Comparison of ENCODE assay signal across 14 cellular contexts in the genomic region with DNA sequence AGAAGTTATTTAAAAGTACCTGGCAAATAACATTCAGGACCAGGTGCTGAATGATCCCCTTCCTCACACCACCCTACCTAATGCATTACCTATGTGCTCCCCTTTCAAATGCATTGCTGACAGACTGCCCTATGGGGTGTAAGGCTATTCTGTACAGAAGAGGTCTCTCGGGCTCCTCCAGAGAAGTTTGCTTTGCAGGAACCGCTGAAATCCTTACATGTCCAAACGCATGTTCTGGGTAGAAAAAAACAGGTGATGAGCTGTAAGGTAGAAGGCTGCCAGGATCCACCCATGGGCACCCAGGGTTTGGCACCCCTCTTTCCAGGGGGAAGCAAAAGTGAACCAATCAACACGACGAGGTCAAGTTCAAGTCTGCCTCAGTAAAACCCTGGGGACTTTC. TPM values are rescaled to one million over a fixed set of nuclear protein-coding genes. Genes with fewer than 3 reads are reported as not detected.
DNase-seq lines count a peak whose midpoint lies in the region; TF ChIP-seq lines count a peak whose summit lies in the region.
"Had no signal": no experiment of that assay in that cellular context is flagged by ENCODE, and none has a peak within 500 bp of the region (broad histone marks: within the 10 kb centered on the region; RNA-seq: fewer than 3 reads in every experiment).

No MANE protein-coding gene starts in this region.

- no peaks in the 10 kb centered on the region for H3K9me3 ChIP-seq in mammary epithelial cell (replicated peaks; ENCODE audit: insufficient read depth, low read length)
- H3K9me3 ChIP-seq in esophagus muscularis mucosa = no peaks in the 10 kb centered on the region
- no peaks in the 10 kb centered on the region for H3K9me3 ChIP-seq in tibial artery

- no peaks in the 10 kb centered on the region for H3K9me3 Mint-ChIP-seq in nephron
- no peaks in the 10 kb centered on the region for H3K9me3 Mint-ChIP-seq in osteocyte (ENCODE audit: unreplicated experiment)
- H3K9me3 Mint-ChIP-seq: effector memory CD8-positive, alpha-beta T cell; H9 had no signal

- H3K4me1 Mint-ChIP-seq in nephron (peaks cover 94% of the 10 kb centered on the region), osteocyte (ENCODE audit: unreplicated experiment) (peaks cover 51% of the 10 kb centered on the region)

- dilution Hi-C loops in mammary epithelial cell (cut with HindIII; ENCODE audit: low sequenced_read_pairs) = no loop called here

- H3K27ac ChIP-seq in mammary epithelial cell (ENCODE audit: insufficient read depth, low read depth, low read length) (no peak overlapping the region), esophagus muscularis mucosa (replicated peaks in 1 of 4) (peak overlapping the region; percentile 92 to 99 (median 96)), tibial artery (peak overlapping the region; percentile 98 to 99)
- H3K27ac ChIP-seq: C4-2B, VCaP had no signal

- TF ChIP-seq POLR2A in esophagus muscularis mucosa (IDR thresholded peaks at IDR 0.05; ENCODE audit: low read depth) = no peak

- in situ Hi-C loops in mammary epithelial cell (cut with MboI; ENCODE audit: low sequenced_read_pairs in 2 of 2) = no loop called here

- H3K27me3 Mint-ChIP-seq in nephron (ENCODE audit: low read depth) = no peaks in the 10 kb centered on the region
- no peaks in the 10 kb centered on the region for H3K27me3 Mint-ChIP-seq in osteocyte (ENCODE audit: unreplicated experiment)

- DNase-seq in mammary epithelial cell (no peak), esophagus muscularis mucosa (ENCODE audit: extremely low spot score) (no peak), tibial artery (no peak), osteocyte (ENCODE audit: extremely low spot score, unreplicated experiment) (no peak), dedifferentiated amniotic fluid mesenchymal stem cell (ENCODE audit: extremely low spot score) (no peak), pons (ENCODE audit: low spot score) (no peak)
- DNase-seq: effector memory CD8-positive, alpha-beta T cell; foreskin fibroblast; H9; MM.1S; NCI-H2081 treated with DMSO at 0.1 percent for 48 hours had no signal

- no peaks in the 10 kb centered on the region for H3K27me3 ChIP-seq in mammary epithelial cell (ENCODE audit: insufficient read depth, low read length)
- no peaks in the 10 kb centered on the region for H3K27me3 ChIP-seq in esophagus muscularis mucosa
- no peaks in the 10 kb centered on the region for H3K27me3 ChIP-seq in tibial artery

- BruUV-seq in mammary epithelial cell (replicated peaks; lab: Mats Ljungman, UMichigan) = no TSS peak

- H3K79me2 ChIP-seq in mammary epithelial cell (ENCODE audit: insufficient read depth, low read length) = no peaks in the 10 kb centered on the region

- TF ChIP-seq CTCF in mammary epithelial cell (conservative IDR thresholded peaks at IDR 0.05 in 1 of 2, IDR thresholded peaks at IDR 0.05 in 1 of 2; ENCODE audit: extremely low read depth in 1 of 2, insufficient read depth in 1 of 2, low read depth in 1 of 2, low read length in 2 of 2) = no peak
- TF ChIP-seq CTCF in esophagus muscularis mucosa (IDR thresholded peaks at IDR 0.05) = no peak
- TF ChIP-seq CTCF in nephron (IDR thresholded peaks at IDR 0.05; ENCODE audit: unreplicated experiment in 3 of 3) = no peak
- no peak for TF ChIP-seq CTCF in tibial artery (IDR thresholded peaks at IDR 0.05)
- no peak for TF ChIP-seq CTCF in osteocyte (IDR thresholded peaks at IDR 0.05)

- no peak for TF ChIP-seq EP300 in esophagus muscularis mucosa (IDR thresholded peaks at IDR 0.05)

- H3K27ac Mint-ChIP-seq in nephron (peak overlapping the region; percentile 95 to 100 (median 99)), osteocyte (ENCODE audit: unreplicated experiment) (no peak overlapping the region)
- H3K27ac Mint-ChIP-seq: effector memory CD8-positive, alpha-beta T cell; H9 had no signal

- H3K4me3 ChIP-seq in mammary epithelial cell (replicated peaks in 1 of 3; ENCODE audit: insufficient read depth in 1 of 3, low read depth in 2 of 3, low read length in 3 of 3) (no peak overlapping the region), esophagus muscularis mucosa (no peak overlapping the region), tibial artery (no peak overlapping the region)

- H3K4me3 Mint-ChIP-seq in nephron = peak overlapping the region in 1 of 3 experiments; percentile 16
- no peak overlapping the region for H3K4me3 Mint-ChIP-seq in osteocyte (ENCODE audit: unreplicated experiment)
- H3K4me3 Mint-ChIP-seq: effector memory CD8-positive, alpha-beta T cell; H9 had no signal

- H3K36me3 Mint-ChIP-seq in nephron (ENCODE audit: low read depth) (no peaks in the 10 kb centered on the region), osteocyte (ENCODE audit: unreplicated experiment) (no peaks in the 10 kb centered on the region)

- CTCF ChIA-PET in mammary epithelial cell (lab: Charles Lee; ENCODE audit: low non-redundant PET) = interaction anchor here (0.7 kb wide), 2 partner anchors 60 to 468 kb away, joined by 4 to 6 read pairs; no protein-coding TSS in a partner anchor

- H2AFZ ChIP-seq in mammary epithelial cell (ENCODE audit: low read depth, low read length) = peak overlapping the region; percentile 16

- H3K4me1 ChIP-seq in mammary epithelial cell (ENCODE audit: insufficient read depth, low read length) = peaks cover 70% of the 10 kb centered on the region
- H3K4me1 ChIP-seq in esophagus muscularis mucosa = peaks cover 97 to 100% (median 99%) of the 10 kb centered on the region in 4 donors
- H3K4me1 ChIP-seq in tibial artery = peaks cover 16 to 84% (median 73%) of the 10 kb centered on the region in 4 donors

- H3K36me3 ChIP-seq in mammary epithelial cell (ENCODE audit: insufficient read depth, low read length) (no peaks in the 10 kb centered on the region), esophagus muscularis mucosa (no peaks in the 10 kb centered on the region), tibial artery (no peaks in the 10 kb centered on the region)

- H3K9ac ChIP-seq in mammary epithelial cell (ENCODE audit: insufficient read depth, low read length) = no peak overlapping the region

- H4K20me1 ChIP-seq in mammary epithelial cell (ENCODE audit: insufficient read depth, low read length) = no peaks in the 10 kb centered on the region

- H3K4me2 ChIP-seq in mammary epithelial cell (ENCODE audit: insufficient read depth, low read depth, low read length) = no peak overlapping the region

- intact Hi-C loops in mammary epithelial cell (cut with micrococcal nuclease) (no loop called here), esophagus muscularis mucosa (cut with DNase I) (loop anchor here (5.0 to 10.0 kb wide), 2 partner anchors 188 to 455 kb away; no protein-coding TSS in a partner anchor), tibial artery (cut with DNase I; ENCODE audit: low total_unique reads) (loop anchor here (5.0 to 10.0 kb wide), 2 partner anchors 35 to 448 kb away; no protein-coding TSS in a partner anchor)

- 52% methylated on average over 5 of the region's 5 CpGs for WGBS in mammary epithelial cell (ENCODE audit: low coverage, missing lambda C conversion rate)
- WGBS in esophagus muscularis mucosa = 75% methylated on average over 5 of the region's 5 CpGs

RNA-seq across cellular contexts. Expression of gene TARBP1, which starts 58.3 kb away (rescaled TPM):
- 10 to 100 TPM; 16.1 to 18.0 TPM for total RNA-seq in mammary epithelial cell
- 17.8 TPM for polyA plus RNA-seq in mammary epithelial cell
- 32.8 TPM for polyA minus RNA-seq in mammary epithelial cell
- total RNA-seq in esophagus muscularis mucosa = 10 to 100 TPM in 2 of 4 donors, 1 to 10 TPM in 2; 5.8 to 11.1 (median 9.8) TPM
- 19.0 and 21.4 TPM in 2 replicates for total RNA-seq in osteocyte
